ENCODE assay signal across 12 cellular contexts in the genomic region with DNA sequence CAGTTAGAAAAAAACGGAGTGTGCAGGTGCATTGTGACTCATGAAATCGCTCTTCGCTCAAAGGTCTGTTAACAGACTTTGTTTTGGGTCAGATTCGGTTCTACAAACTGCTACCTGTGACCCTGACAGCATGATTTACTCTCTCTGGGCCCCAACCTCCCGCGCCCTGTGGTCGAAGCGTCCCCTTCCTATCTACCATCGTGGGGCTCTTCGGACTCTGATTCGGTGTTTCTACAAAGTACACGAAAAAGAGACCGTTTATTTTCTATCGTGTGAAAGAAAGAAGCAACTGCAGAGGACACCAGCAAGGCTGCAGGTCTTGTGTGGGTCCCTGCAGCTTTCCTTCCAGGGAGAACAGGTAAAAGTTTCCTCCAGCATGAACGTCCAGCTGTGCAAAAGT.
"Had no signal": no experiment of that assay in that cellular context is flagged by ENCODE, and none has a peak within 500 bp of the region (broad histone marks: within the 10 kb centered on the region; RNA-seq: fewer than 3 reads in every experiment).

No MANE protein-coding gene starts in this region.

- DNase-seq: activated CD4-positive, alpha-beta T cell treated with anti-CD3 and anti-CD28 coated beads, Interleukin-2, amount 10 ng/mL, durations not matched to agents 24 days and 14 days; activated naive CD4-positive, alpha-beta T cell treated with anti-CD3 and anti-CD28 coated beads, Interleukin-2, amount 50 U/mL, for 16 hours; central memory CD4-positive, alpha-beta T cell; dermis blood vessel endothelial cell; small intestine; trophoblast cell had no signal

- ATAC-seq: esophagus mucosa; left lung; stimulated activated effector memory CD8-positive, alpha-beta T cell treated with anti-CD3 and anti-CD28 coated beads, Interleukin-12 subunit alpha, Interleukin-12 subunit beta, amount 100 ng/mL, for 72 hours; WTC11 had no signal

- H3K9ac ChIP-seq: parathyroid adenoma had no signal

- FAIRE-seq: endometrium, small intestine had no signal

- H3K9me3 ChIP-seq: left lung had no signal

- H3K27ac ChIP-seq: left lung, parathyroid adenoma had no signal

- H3K36me3 ChIP-seq: left lung had no signal

- H2AFZ ChIP-seq: parathyroid adenoma had no signal

- H3K4me1 ChIP-seq: left lung, parathyroid adenoma had no signal

- H3K4me3 ChIP-seq: left lung had no signal
